Comparison of ENCODE assay signal across 28 cellular contexts in genomic region chr2:207967121-207967520, GRCh38.
"Had no signal": no experiment of that assay in that cellular context is flagged by ENCODE, and none has a peak within 500 bp of the region (broad histone marks: within the 10 kb centered on the region; RNA-seq: fewer than 3 reads in every experiment).

No MANE protein-coding gene starts in this region.

- H3K27me3 ChIP-seq: ascending aorta, cardiac muscle cell, dorsolateral prefrontal cortex, gastroesophageal sphincter, hepatocyte, neutrophil, right lobe of liver, tibial nerve had no signal

- H3K27me3 Mint-ChIP-seq: activated naive CD4-positive, alpha-beta T cell treated with anti-CD3 and anti-CD28 coated beads, Interleukin-2, amount 10 ng/mL, durations not matched to agents 7 days and 5 days; activated naive CD8-positive, alpha-beta T cell treated with anti-CD3 and anti-CD28 coated beads, Interleukin-2, amount 10 ng/mL, durations not matched to agents 7 days and 5 days; natural killer cell treated with Interleukin-12 subunit alpha and Interleukin-12 subunit beta and Interleukin-15 and Interleukin-18, amount 100 ng/mL, for 72 hours had no signal

- H2AFZ ChIP-seq: hepatocyte had no signal

- DNase-seq: activated CD4-positive, alpha-beta T cell treated with anti-CD3 and anti-CD28 coated beads for 4 hours; activated CD4-positive, alpha-beta T cell treated with anti-CD3 and anti-CD28 coated beads, Interleukin-2, amount 50 U/mL, for 48 hours; activated CD4-positive, CD25-positive, alpha-beta regulatory T cell; activated CD8-positive, alpha-beta memory T cell treated with anti-CD3 and anti-CD28 coated beads, Interleukin-2, amount 50 U/mL, for 4 hours; activated effector memory CD4-positive, alpha-beta T cell treated with anti-CD3 and anti-CD28 coated beads, Interleukin-2, amount 50 U/mL, for 16 hours; activated naive CD4-positive, alpha-beta T cell treated with anti-CD3 and anti-CD28 coated beads, Interleukin-2, amount 10 ng/mL, durations not matched to agents 7 days and 5 days; activated naive CD8-positive, alpha-beta T cell treated with anti-CD3 and anti-CD28 coated beads, Interleukin-2, amount 10 ng/mL, durations not matched to agents 7 days and 5 days; activated T-cell treated with anti-CD3 and anti-CD28 coated beads, Interleukin-2, amount 50 U/mL, for 1 hour; cerebellar nuclear complex; dorsolateral prefrontal cortex; effector memory CD4-positive, alpha-beta T cell; islet precursor cell; left ventricle myocardium inferior; mucosa of descending colon; right lobe of liver; stimulated activated CD4-positive, alpha-beta T cell treated with anti-CD3 and anti-CD28 coated beads, Interleukin-2, amount 100 ng/mL, for 48 hours; stimulated activated naive CD4-positive, alpha-beta T cell treated with Interleukin-2 at 50 U/mL for 16 hours had no signal

- ATAC-seq: gastroesophageal sphincter; mucosa of descending colon; natural killer cell treated with Interleukin-12 subunit alpha and Interleukin-12 subunit beta and Interleukin-15 and Interleukin-18, amount 100 ng/mL, for 72 hours; right lobe of liver had no signal

- H3K36me3 ChIP-seq: cardiac muscle cell, gastroesophageal sphincter, neutrophil, right lobe of liver, tibial nerve had no signal

- H3K4me3 Mint-ChIP-seq: activated naive CD4-positive, alpha-beta T cell treated with anti-CD3 and anti-CD28 coated beads, Interleukin-2, amount 10 ng/mL, durations not matched to agents 7 days and 5 days; activated naive CD8-positive, alpha-beta T cell treated with anti-CD3 and anti-CD28 coated beads, Interleukin-2, amount 10 ng/mL, durations not matched to agents 7 days and 5 days; activated T-helper 1 cell treated with anti-CD3 and anti-CD28 coated beads, Interleukin-12 subunit alpha, Interleukin-12 subunit beta, Interleukin-2, Interleukin-4 antibody, amounts not matched to agents 30 ng/mL and 10 ng/mL and 1 ng/mL, durations not matched to agents 14 hours and 24 hours and 36 hours; brain; natural killer cell treated with Interleukin-12 subunit alpha and Interleukin-12 subunit beta and Interleukin-15 and Interleukin-18, amount 100 ng/mL, for 72 hours had no signal

- H3K9me3 Mint-ChIP-seq: natural killer cell treated with Interleukin-12 subunit alpha and Interleukin-12 subunit beta and Interleukin-15 and Interleukin-18, amount 100 ng/mL, for 72 hours had no signal

- H3K9me3 ChIP-seq: ascending aorta, gastroesophageal sphincter, left ventricle myocardium inferior, mucosa of descending colon, neutrophil, right lobe of liver, tibial nerve had no signal

- H3K27ac Mint-ChIP-seq: activated naive CD4-positive, alpha-beta T cell treated with anti-CD3 and anti-CD28 coated beads, Interleukin-2, amount 10 ng/mL, durations not matched to agents 7 days and 5 days; activated naive CD8-positive, alpha-beta T cell treated with anti-CD3 and anti-CD28 coated beads, Interleukin-2, amount 10 ng/mL, durations not matched to agents 7 days and 5 days; activated T-helper 1 cell treated with anti-CD3 and anti-CD28 coated beads, Interleukin-12 subunit alpha, Interleukin-12 subunit beta, Interleukin-2, Interleukin-4 antibody, amounts not matched to agents 30 ng/mL and 10 ng/mL and 1 ng/mL, durations not matched to agents 14 hours and 24 hours and 36 hours; brain had no signal

- H3K4me3 ChIP-seq: ascending aorta, cardiac muscle cell, coronary artery, dorsolateral prefrontal cortex, gastroesophageal sphincter, hepatocyte, left ventricle myocardium inferior, lung, mucosa of descending colon, right lobe of liver, tibial nerve had no signal

- H3K4me2 ChIP-seq: hepatocyte had no signal

- H3K27ac ChIP-seq: ascending aorta, cardiac muscle cell, coronary artery, dorsolateral prefrontal cortex, gastroesophageal sphincter, hepatocyte, left ventricle myocardium inferior, neutrophil, right lobe of liver, tibial nerve had no signal
